In the genomic region with DNA sequence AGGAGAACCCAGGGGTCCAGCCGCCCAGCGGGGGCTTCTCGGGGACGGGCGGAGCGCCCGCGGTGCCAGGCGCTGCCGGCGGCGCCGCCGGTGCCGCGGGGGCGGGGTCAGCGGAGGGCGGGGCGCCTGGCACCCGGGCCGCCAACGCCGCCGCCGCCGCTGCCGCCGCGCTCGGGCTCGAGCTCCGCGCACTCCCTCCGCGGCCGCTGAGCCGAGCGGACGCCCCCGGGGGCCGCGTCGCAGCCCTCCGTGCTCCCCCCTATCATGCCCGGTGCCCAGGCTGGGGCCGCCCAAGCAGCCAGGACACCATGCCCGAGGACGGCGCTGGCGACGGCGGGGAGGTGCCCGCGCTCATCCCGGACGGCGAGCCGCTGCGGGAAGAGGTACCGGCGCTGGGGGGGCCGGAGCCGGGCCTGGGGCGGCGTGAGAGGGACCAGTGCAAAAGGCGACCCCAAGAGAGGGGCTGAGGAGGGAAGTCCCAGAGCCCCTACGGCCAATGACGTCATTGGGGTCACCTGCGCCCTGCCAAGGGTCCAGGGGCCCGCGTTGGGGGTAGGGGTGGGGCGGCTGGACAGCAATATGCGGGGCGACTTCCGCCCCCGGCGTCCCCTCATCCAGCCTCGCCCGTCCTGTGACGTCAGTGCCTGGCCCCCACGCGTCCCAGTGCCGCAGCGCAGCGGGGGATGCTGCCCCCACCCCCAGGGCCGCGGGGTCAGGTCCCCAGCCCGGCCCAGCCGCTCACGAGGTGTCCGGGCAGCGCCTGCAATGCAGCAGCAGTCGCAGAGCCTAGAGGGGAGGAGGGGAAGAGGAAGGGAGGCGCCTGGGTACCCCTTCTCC, we compare ENCODE assay signal across 8 cellular contexts. TPM values are rescaled to one million over a fixed set of nuclear protein-coding genes. Genes with fewer than 3 reads are reported as not detected.
DNase-seq lines count a peak whose midpoint lies in the region; ATAC-seq lines count a peak whose summit lies in the region.

Gene TMEM151A, plus strand, starts transcription at position 189 of the 837 bp plus-strand sequence. Its CDS starts 120 bp downstream, at position 309.

- no peak within 1 kb of the TSS for H3K27ac ChIP-seq in skin epidermis

- no peaks in the 10 kb centered on the region for H3K36me3 Mint-ChIP-seq in T-helper 1 cell treated with Interleukin-12 subunit alpha and Interleukin-12 subunit beta and Interleukin-4 antibody, amounts not matched to agents 30 μg/mL and 1 μg/mL, for 36 hours (ENCODE audit: low read depth)

- DNase-seq in NCI-H1092 (lab: John Stamatoyannopoulos, UW) (peak; percentile 26), NCI-H1092 treated with DMSO at 0.1 percent for 48 hours (lab: John Stamatoyannopoulos, UW) (no peak), germinal center (ENCODE audit: low spot score) (peak; percentile 44), sciatic nerve (ENCODE audit: low spot score) (no peak)

- H3K9me3 Mint-ChIP-seq in T-helper 1 cell treated with Interleukin-12 subunit alpha and Interleukin-12 subunit beta and Interleukin-4 antibody, amounts not matched to agents 30 μg/mL and 1 μg/mL, for 36 hours = no peaks in the 10 kb centered on the region

- peaks cover 24% of the 10 kb centered on the region for H3K4me1 Mint-ChIP-seq in T-helper 1 cell treated with Interleukin-12 subunit alpha and Interleukin-12 subunit beta and Interleukin-4 antibody, amounts not matched to agents 30 μg/mL and 1 μg/mL, for 36 hours (ENCODE audit: low read depth)

- peak within 1 kb of the TSS in 5 of 7 experiments; percentile 21 to 36 (median 26) for H3K4me3 ChIP-seq in skin epidermis

- ATAC-seq in sciatic nerve (no peak), HG03439 (IDR thresholded peaks at IDR 0.05; ENCODE audit: unreplicated experiment) (no peak), GM21528 (IDR thresholded peaks at IDR 0.05; ENCODE audit: low FRiP score, unreplicated experiment) (no peak)

- intact Hi-C loops in sciatic nerve (cut with DNase I) = no loop called here

- no peak within 1 kb of the TSS for H3K27ac Mint-ChIP-seq in T-helper 1 cell treated with Interleukin-12 subunit alpha and Interleukin-12 subunit beta and Interleukin-4 antibody, amounts not matched to agents 30 μg/mL and 1 μg/mL, for 36 hours

- peaks cover 26% of the 10 kb centered on the region for H3K27me3 Mint-ChIP-seq in T-helper 1 cell treated with Interleukin-12 subunit alpha and Interleukin-12 subunit beta and Interleukin-4 antibody, amounts not matched to agents 30 μg/mL and 1 μg/mL, for 36 hours (ENCODE audit: low read depth)

- peak within 1 kb of the TSS; percentile 69 for H3K4me3 Mint-ChIP-seq in T-helper 1 cell treated with Interleukin-12 subunit alpha and Interleukin-12 subunit beta and Interleukin-4 antibody, amounts not matched to agents 30 μg/mL and 1 μg/mL, for 36 hours

RNA-seq across cellular contexts. Expression of gene TMEM151A, which starts in this region (rescaled TPM):
- total RNA-seq in sciatic nerve = 0.31 TPM

Comparison
In these comparisons a context has a peak if more than half of its experiments do, and no peak if none do; other contexts are left out.
1. DNase-seq: peak in NCI-H1092 (single experiment) and germinal center (single experiment); none in NCI-H1092 treated with DMSO at 0.1 percent for 48 hours (single experiment) and sciatic nerve (single experiment).